8 cellular contexts compared by ENCODE assay signal in genomic region chr19:10419646-10420443, GRCh38. TPM values are rescaled to one million over a fixed set of nuclear protein-coding genes. Genes with fewer than 3 reads are reported as not detected.
DNase-seq lines count a peak whose midpoint lies in the region; ATAC-seq, FAIRE-seq and TF ChIP-seq lines count a peak whose summit lies in the region.

No MANE protein-coding gene starts in this region.

- H3K4me3 ChIP-seq in HepG2 (replicated peaks in 1 of 3; ENCODE audit: insufficient read depth in 1 of 3, low read depth in 2 of 3, low read length in 3 of 3) (peak overlapping the region in 1 of 3 experiments; percentile 26; a peak in 2 of 6 replicates), right lobe of liver (no peak overlapping the region), fibroblast of the aortic adventitia (ENCODE audit: low read depth, low read length) (peak overlapping the region; percentile 45), spleen (peak overlapping the region in 6 of 8 donors; percentile 16 to 64 (median 26)), tibial artery (peak overlapping the region in 1 of 2 donors; percentile 24)

- no peak overlapping the region for H3K9ac ChIP-seq in HepG2 (ENCODE audit: insufficient read depth, low read depth, low read length)

- no peaks in the 10 kb centered on the region for H3K79me2 ChIP-seq in HepG2 (ENCODE audit: insufficient read depth, low read length)

- no peak for TF ChIP-seq CTCF in HepG2 (CRISPR knock-in tag; IDR thresholded peaks at IDR 0.05)
- TF ChIP-seq CTCF in right lobe of liver (IDR thresholded peaks at IDR 0.05), result no peak
- TF ChIP-seq CTCF in fibroblast of the aortic adventitia (IDR thresholded peaks at IDR 0.05; ENCODE audit: insufficient read depth, low read length), result no peak
- TF ChIP-seq CTCF in spleen (IDR thresholded peaks at IDR 0.05 in 8 of 11, conservative IDR thresholded peaks at IDR 0.05 in 3 of 11), result no peak
- TF ChIP-seq CTCF in tibial artery (IDR thresholded peaks at IDR 0.05), result no peak

- no TSS peak for BruUV-seq in HepG2 (replicated peaks; lab: Mats Ljungman, UMichigan)

- TF ChIP-seq RAD21 in HepG2 (CRISPR knock-in tag; IDR thresholded peaks at IDR 0.05), result no peak

- no peak overlapping the region for H3K27ac ChIP-seq in HepG2 (ENCODE audit: extremely low read length, insufficient read depth, low read length)
- H3K27ac ChIP-seq in right lobe of liver, result no peak overlapping the region
- no peak overlapping the region for H3K27ac ChIP-seq in spleen
- no peak overlapping the region for H3K27ac ChIP-seq in tibial artery

- TF ChIP-seq POLR2A in HepG2 (IDR thresholded peaks at IDR 0.05; ENCODE audit: insufficient read depth in 1 of 2, low read depth in 2 of 2, low read length in 2 of 2) (no peak), right lobe of liver (IDR thresholded peaks at IDR 0.05) (no peak), spleen (IDR thresholded peaks at IDR 0.05) (no peak)

- H3K4me3 Mint-ChIP-seq in activated CD8-positive, alpha-beta T cell treated with anti-CD3 and anti-CD28 coated beads, Interleukin-2, amount 10 ng/mL, durations not matched to agents 7 days and 5 days, result peak overlapping the region; percentile 79

- intact Hi-C loops in HepG2 (cut with micrococcal nuclease; ENCODE audit: unreplicated experiment), result no loop called here
- intact Hi-C loops in right lobe of liver (cut with DNase I), result no loop called here
- intact Hi-C loops in spleen (cut with DNase I; ENCODE audit: low total_unique reads), result no loop called here
- intact Hi-C loops in tibial artery (cut with DNase I; ENCODE audit: low total_unique reads), result loop anchor here (5.0 to 10.0 kb wide), 2 partner anchors 55 to 1772 kb away; no protein-coding TSS in a partner anchor

- no peak for FAIRE-seq in HepG2 (lab: Jason Lieb, UNC)

- H3K27me3 ChIP-seq in HepG2 (ENCODE audit: control insufficient read depth in 1 of 2, insufficient read depth in 2 of 2, low read length in 2 of 2) (peaks cover 18 to 56% of the 10 kb centered on the region in 2 experiments), right lobe of liver (peaks cover 0 to 21% of the 10 kb centered on the region in 2 donors), spleen (replicated peaks in 1 of 7) (peaks cover 9 to 89% (median 69%) of the 10 kb centered on the region in 7 donors), tibial artery (peaks cover 0 to 90% of the 10 kb centered on the region in 2 donors)

- H4K20me1 ChIP-seq in HepG2 (ENCODE audit: insufficient read depth, low read length), result no peaks in the 10 kb centered on the region; the same call in 1 of the 2 replicates

- CTCF ChIA-PET in HepG2 (lab: Yijun Ruan, JAX; ENCODE audit: low intra/inter-chr PET ratio, low total read pairs), result no interaction called here
- CTCF ChIA-PET in activated CD8-positive, alpha-beta T cell treated with anti-CD3 and anti-CD28 coated beads, Interleukin-2, amount 10 ng/mL, durations not matched to agents 7 days and 5 days (lab: Charles Lee), result interaction anchor here (2.0 to 27.0 kb wide), 3 partner anchors 5 to 149 kb away, joined by 7 to 1132 read pairs (median 1132); partner anchors contain the start of genes CDC37, ICAM1 and PDE4A

- TF ChIP-seq EP300 in HepG2 (IDR thresholded peaks at IDR 0.05; ENCODE audit: low read depth in 2 of 2, low read length in 2 of 2), result no peak
- TF ChIP-seq EP300 in HepG2 (CRISPR knock-in tag; IDR thresholded peaks at IDR 0.05; ENCODE audit: borderline replicate concordance), result no peak

- no peaks in the 10 kb centered on the region for H3K9me3 ChIP-seq in HepG2 (ENCODE audit: low read length)
- H3K9me3 ChIP-seq in right lobe of liver, result no peaks in the 10 kb centered on the region
- H3K9me3 ChIP-seq in spleen, result no peaks in the 10 kb centered on the region
- no peaks in the 10 kb centered on the region for H3K9me3 ChIP-seq in tibial artery

- H3K4me1 Mint-ChIP-seq in activated CD8-positive, alpha-beta T cell treated with anti-CD3 and anti-CD28 coated beads, Interleukin-2, amount 10 ng/mL, durations not matched to agents 7 days and 5 days (ENCODE audit: low read depth), result peaks cover 74% of the 10 kb centered on the region

- in situ Hi-C loops in HepG2 (cut with HindIII; ENCODE audit: extremely low pct_ligation_motif_present, low pct_unique_long_range_greater_than_20kb), result no loop called here

- POLR2A ChIA-PET in HepG2 (lab: Yijun Ruan, JAX), result no interaction called here
- POLR2A ChIA-PET in activated CD8-positive, alpha-beta T cell treated with anti-CD3 and anti-CD28 coated beads, Interleukin-2, amount 10 ng/mL, durations not matched to agents 7 days and 5 days (lab: Charles Lee), result interaction anchor here (1.3 to 8.9 kb wide), 4 partner anchors 8 to 134 kb away, joined by 4 to 239 read pairs (median 24); partner anchors contain the start of gene CDC37

- H3K4me2 ChIP-seq in HepG2 (ENCODE audit: low read depth, low read length), result peak overlapping the region; percentile 40

- H3K36me3 ChIP-seq in HepG2 (replicated peaks in 1 of 2; ENCODE audit: control insufficient read depth in 1 of 2, insufficient read depth in 2 of 2, low read length in 2 of 2), result no peaks in the 10 kb centered on the region
- H3K36me3 ChIP-seq in right lobe of liver, result no peaks in the 10 kb centered on the region
- H3K36me3 ChIP-seq in spleen, result no peaks in the 10 kb centered on the region
- no peaks in the 10 kb centered on the region for H3K36me3 ChIP-seq in tibial artery

- no peaks in the 10 kb centered on the region for H3K9me3 Mint-ChIP-seq in activated CD8-positive, alpha-beta T cell treated with anti-CD3 and anti-CD28 coated beads, Interleukin-2, amount 10 ng/mL, durations not matched to agents 7 days and 5 days (ENCODE audit: insufficient read depth)

- WGBS in HepG2 (ENCODE audit: low lambda C conversion rate), result 14% methylated on average over 9 of the region's 61 CpGs
- WGBS in right lobe of liver (ENCODE audit: insufficient coverage, low coverage, low lambda C conversion rate, missing lambda C conversion rate), result 0% methylated on average over 14 of the region's 61 CpGs
- WGBS in spleen, 5 donors, result 1 to 2% (median 1%) methylated on average over 26 to 61 of the region's 61 CpGs

- H3K36me3 Mint-ChIP-seq in activated CD8-positive, alpha-beta T cell treated with anti-CD3 and anti-CD28 coated beads, Interleukin-2, amount 10 ng/mL, durations not matched to agents 7 days and 5 days (ENCODE audit: low read depth), result peaks cover 26% of the 10 kb centered on the region

- DNase-seq in HepG2 (ENCODE audit: low spot score) (no peak), right lobe of liver (no peak), NCI-H2171 treated with DMSO at 0.1 percent for 48 hours (lab: John Stamatoyannopoulos, UW) (peak; percentile 97), fibroblast of the aortic adventitia (ENCODE audit: low read depth) (peak; percentile 45), spleen (no peak), tibial artery (no peak)
- peak; percentile 83 for DNase-seq in activated CD8-positive, alpha-beta T cell treated with anti-CD3 and anti-CD28 coated beads, Interleukin-2, amount 10 ng/mL, durations not matched to agents 7 days and 5 days

- ATAC-seq in HepG2 (no peak), right lobe of liver (no peak), HG03045 (IDR thresholded peaks at IDR 0.05; ENCODE audit: unreplicated experiment) (no peak)
- ATAC-seq in activated CD8-positive, alpha-beta T cell treated with anti-CD3 and anti-CD28 coated beads, Interleukin-2, amount 10 ng/mL, durations not matched to agents 7 days and 5 days, result peak; percentile 41

- H2AFZ ChIP-seq in HepG2 (ENCODE audit: low read length), result no peak overlapping the region

- H3K4me1 ChIP-seq in HepG2 (ENCODE audit: insufficient read depth, low read length) (peaks cover 49% of the 10 kb centered on the region), right lobe of liver (peaks cover 0 to 31% (median 4%) of the 10 kb centered on the region in 4 donors), spleen (peaks cover 42 to 93% (median 76%) of the 10 kb centered on the region in 6 donors), tibial artery (peaks cover 0 to 55% (median 47%) of the 10 kb centered on the region in 4 donors)

- H3K27me3 Mint-ChIP-seq in activated CD8-positive, alpha-beta T cell treated with anti-CD3 and anti-CD28 coated beads, Interleukin-2, amount 10 ng/mL, durations not matched to agents 7 days and 5 days (ENCODE audit: low read depth), result no peaks in the 10 kb centered on the region

- H3K27ac Mint-ChIP-seq in activated CD8-positive, alpha-beta T cell treated with anti-CD3 and anti-CD28 coated beads, Interleukin-2, amount 10 ng/mL, durations not matched to agents 7 days and 5 days, result peak overlapping the region; percentile 92

RNA-seq across cellular contexts. Expression of gene PDE4A, which starts 0.5 kb away (rescaled TPM):
- total RNA-seq in HepG2 (2016; rRNA removed; fragmentation: Illumina TruSeq; extraction: Trizol), result 1.1 TPM in 2 replicates
- total RNA-seq in HepG2 (2016; cell fraction: cytosol; rRNA removed; fragmentation: Illumina TruSeq; extraction: Trizol; ENCODE audit: low read depth), result 1.5 and 1.6 TPM in 2 replicates
- 0.89 and 1.2 TPM in 2 replicates for total RNA-seq in HepG2 (2016; cell fraction: insoluble cytoplasmic fraction; rRNA removed; fragmentation: Illumina TruSeq; extraction: Trizol)
- 3.6 and 3.7 TPM in 2 replicates for total RNA-seq in HepG2 (2016; cell fraction: membrane; rRNA removed; fragmentation: Illumina TruSeq; extraction: Trizol)
- 1.3 and 1.5 TPM in 2 replicates for total RNA-seq in HepG2 (2016; cell fraction: nucleus; rRNA removed; fragmentation: Illumina TruSeq; extraction: Trizol)
- 4.1 TPM in 2 replicates for polyA plus RNA-seq in HepG2 (2011; rRNA removed)
- polyA plus RNA-seq in HepG2 (2011; cell fraction: cytosol; rRNA removed), result 3.5 and 3.8 TPM in 2 replicates
- polyA plus RNA-seq in HepG2 (2011; cell fraction: nucleus; rRNA removed), result 9.1 and 10.2 TPM in 2 replicates
- polyA plus RNA-seq in HepG2 (2012), result 5.1 and 5.7 TPM in 2 replicates
- 3.3 and 3.8 TPM in 2 replicates for polyA plus RNA-seq in HepG2 (2016; cell fraction: cytosol; fragmentation: Illumina TruSeq; extraction: Trizol; ENCODE audit: low read depth)
- 2.8 and 3.6 TPM in 2 replicates for polyA plus RNA-seq in HepG2 (2016; cell fraction: insoluble cytoplasmic fraction; fragmentation: Illumina TruSeq; extraction: Trizol; ENCODE audit: low read depth)
- 6.6 and 7.6 TPM in 2 replicates for polyA plus RNA-seq in HepG2 (2016; cell fraction: membrane; fragmentation: Illumina TruSeq; extraction: Trizol; ENCODE audit: low read depth)
- polyA plus RNA-seq in HepG2 (2016; cell fraction: nucleus; fragmentation: Illumina TruSeq; extraction: Trizol; ENCODE audit: insufficient read depth, low read depth), result 5.9 and 7.4 TPM in 2 replicates
- polyA minus RNA-seq in HepG2 (2011; rRNA and poly(A)+ RNA removed; ENCODE audit: low replicate concordance), result 1.0 and 6.6 TPM in 2 replicates
- 3.9 and 5.0 TPM in 2 replicates for polyA minus RNA-seq in HepG2 (2011; cell fraction: cytosol; rRNA and poly(A)+ RNA removed)
- polyA minus RNA-seq in HepG2 (2011; cell fraction: nucleus; rRNA and poly(A)+ RNA removed), result 2.6 and 2.9 TPM in 2 replicates
- 1 to 10 TPM; 1.2 to 5.8 (median 2.7) TPM for total RNA-seq in right lobe of liver
- 10 to 100 TPM; 54.2 to 56.0 TPM for total RNA-seq in activated CD8-positive, alpha-beta T cell treated with anti-CD3 and anti-CD28 coated beads, Interleukin-2, amount 10 ng/mL, durations not matched to agents 7 days and 5 days
- 1.8 and 7.0 TPM in 2 replicates for total RNA-seq in fibroblast of the aortic adventitia (ENCODE audit: low replicate concordance)
- total RNA-seq in spleen, result 10 to 100 TPM; 12.0 to 17.3 (median 13.3) TPM
- 1 to 10 TPM; 2.1 to 4.4 (median 3.2) TPM for polyA plus RNA-seq in spleen

RNA-seq across cellular contexts. Expression of gene CDC37, which starts 16.5 kb away (rescaled TPM):
- total RNA-seq in HepG2 (2016; rRNA removed; fragmentation: Illumina TruSeq; extraction: Trizol) (134 and 158 TPM in 2 replicates), right lobe of liver (10 to 100 TPM; 39.6 to 74.9 (median 50.1) TPM), fibroblast of the aortic adventitia (ENCODE audit: low replicate concordance) (60.5 and 151 TPM in 2 replicates), spleen (100 to 1,000 TPM; 131 to 186 (median 150) TPM)
- total RNA-seq in HepG2 (2016; cell fraction: cytosol; rRNA removed; fragmentation: Illumina TruSeq; extraction: Trizol; ENCODE audit: low read depth), result 36.6 and 36.7 TPM in 2 replicates
- total RNA-seq in HepG2 (2016; cell fraction: insoluble cytoplasmic fraction; rRNA removed; fragmentation: Illumina TruSeq; extraction: Trizol), result 125 and 171 TPM in 2 replicates
- total RNA-seq in HepG2 (2016; cell fraction: membrane; rRNA removed; fragmentation: Illumina TruSeq; extraction: Trizol), result 51.9 and 53.0 TPM in 2 replicates
- total RNA-seq in HepG2 (2016; cell fraction: nucleus; rRNA removed; fragmentation: Illumina TruSeq; extraction: Trizol), result 80.1 and 80.2 TPM in 2 replicates
- polyA plus RNA-seq in HepG2 (2011; rRNA removed) (177 and 191 TPM in 2 replicates), spleen (100 to 1,000 TPM; 142 to 387 (median 251) TPM)
- polyA plus RNA-seq in HepG2 (2011; cell fraction: cytosol; rRNA removed), result 157 and 211 TPM in 2 replicates
- 522 and 527 TPM in 2 replicates for polyA plus RNA-seq in HepG2 (2011; cell fraction: nucleus; rRNA removed)
- 89.1 and 94.9 TPM in 2 replicates for polyA plus RNA-seq in HepG2 (2012)
- polyA plus RNA-seq in HepG2 (2016; cell fraction: cytosol; fragmentation: Illumina TruSeq; extraction: Trizol; ENCODE audit: low read depth), result 39.2 and 43.2 TPM in 2 replicates
- polyA plus RNA-seq in HepG2 (2016; cell fraction: insoluble cytoplasmic fraction; fragmentation: Illumina TruSeq; extraction: Trizol; ENCODE audit: low read depth), result 161 and 171 TPM in 2 replicates
- polyA plus RNA-seq in HepG2 (2016; cell fraction: membrane; fragmentation: Illumina TruSeq; extraction: Trizol; ENCODE audit: low read depth), result 52.6 and 54.0 TPM in 2 replicates
- polyA plus RNA-seq in HepG2 (2016; cell fraction: nucleus; fragmentation: Illumina TruSeq; extraction: Trizol; ENCODE audit: insufficient read depth, low read depth), result 240 and 249 TPM in 2 replicates
- polyA minus RNA-seq in HepG2 (2011; rRNA and poly(A)+ RNA removed; ENCODE audit: low replicate concordance), result 90.9 and 144 TPM in 2 replicates
- 42.3 and 52.9 TPM in 2 replicates for polyA minus RNA-seq in HepG2 (2011; cell fraction: cytosol; rRNA and poly(A)+ RNA removed)
- 38.0 and 40.4 TPM in 2 replicates for polyA minus RNA-seq in HepG2 (2011; cell fraction: nucleus; rRNA and poly(A)+ RNA removed)
- total RNA-seq in activated CD8-positive, alpha-beta T cell treated with anti-CD3 and anti-CD28 coated beads, Interleukin-2, amount 10 ng/mL, durations not matched to agents 7 days and 5 days, result 100 to 1,000 TPM; 264 to 288 TPM

RNA-seq across cellular contexts. Expression of gene TYK2, which starts 39.5 kb away (rescaled TPM):
- total RNA-seq in HepG2 (2016; rRNA removed; fragmentation: Illumina TruSeq; extraction: Trizol) (39.9 and 60.1 TPM in 2 replicates), right lobe of liver (100 to 1,000 TPM in 1 of 6 experiments, 10 to 100 TPM in 5; 63.9 to 106 (median 72.9) TPM), fibroblast of the aortic adventitia (ENCODE audit: low replicate concordance) (25.7 and 51.5 TPM in 2 replicates), spleen (100 to 1,000 TPM; 208 to 299 (median 246) TPM)
- 18.1 and 22.9 TPM in 2 replicates for total RNA-seq in HepG2 (2016; cell fraction: cytosol; rRNA removed; fragmentation: Illumina TruSeq; extraction: Trizol; ENCODE audit: low read depth)
- 32.6 and 70.2 TPM in 2 replicates for total RNA-seq in HepG2 (2016; cell fraction: insoluble cytoplasmic fraction; rRNA removed; fragmentation: Illumina TruSeq; extraction: Trizol)
- 32.1 and 33.4 TPM in 2 replicates for total RNA-seq in HepG2 (2016; cell fraction: membrane; rRNA removed; fragmentation: Illumina TruSeq; extraction: Trizol)
- total RNA-seq in HepG2 (2016; cell fraction: nucleus; rRNA removed; fragmentation: Illumina TruSeq; extraction: Trizol), result 63.1 and 76.4 TPM in 2 replicates
- polyA plus RNA-seq in HepG2 (2011; rRNA removed) (38.8 and 40.8 TPM in 2 replicates), spleen (100 to 1,000 TPM; 159 to 422 (median 257) TPM)
- 14.9 and 22.3 TPM in 2 replicates for polyA plus RNA-seq in HepG2 (2011; cell fraction: cytosol; rRNA removed)
- 283 and 302 TPM in 2 replicates for polyA plus RNA-seq in HepG2 (2011; cell fraction: nucleus; rRNA removed)
- 37.3 and 46.8 TPM in 2 replicates for polyA plus RNA-seq in HepG2 (2012)
- polyA plus RNA-seq in HepG2 (2016; cell fraction: cytosol; fragmentation: Illumina TruSeq; extraction: Trizol; ENCODE audit: low read depth), result 14.0 and 16.4 TPM in 2 replicates
- polyA plus RNA-seq in HepG2 (2016; cell fraction: insoluble cytoplasmic fraction; fragmentation: Illumina TruSeq; extraction: Trizol; ENCODE audit: low read depth), result 50.3 and 62.5 TPM in 2 replicates
- 32.6 and 34.8 TPM in 2 replicates for polyA plus RNA-seq in HepG2 (2016; cell fraction: membrane; fragmentation: Illumina TruSeq; extraction: Trizol; ENCODE audit: low read depth)
- 231 and 244 TPM in 2 replicates for polyA plus RNA-seq in HepG2 (2016; cell fraction: nucleus; fragmentation: Illumina TruSeq; extraction: Trizol; ENCODE audit: insufficient read depth, low read depth)
- polyA minus RNA-seq in HepG2 (2011; rRNA and poly(A)+ RNA removed; ENCODE audit: low replicate concordance), result 53.7 and 73.5 TPM in 2 replicates
- polyA minus RNA-seq in HepG2 (2011; cell fraction: cytosol; rRNA and poly(A)+ RNA removed), result 20.7 and 22.3 TPM in 2 replicates
- polyA minus RNA-seq in HepG2 (2011; cell fraction: nucleus; rRNA and poly(A)+ RNA removed), result 30.0 and 34.8 TPM in 2 replicates
- 100 to 1,000 TPM; 216 to 240 TPM for total RNA-seq in activated CD8-positive, alpha-beta T cell treated with anti-CD3 and anti-CD28 coated beads, Interleukin-2, amount 10 ng/mL, durations not matched to agents 7 days and 5 days

Comparison
In these comparisons a context has a peak if more than half of its experiments do, and no peak if none do; other contexts are left out.
1. DNase-seq: peak in NCI-H2171 treated with DMSO at 0.1 percent for 48 hours (single experiment), activated CD8-positive, alpha-beta T cell treated with anti-CD3 and anti-CD28 coated beads, Interleukin-2, amount 10 ng/mL, durations not matched to agents 7 days and 5 days (single experiment) and fibroblast of the aortic adventitia (single experiment); none in HepG2 (single experiment), right lobe of liver (0 of 3), spleen (single experiment) and tibial artery (0 of 2).
2. H3K4me3 ChIP-seq: peak in fibroblast of the aortic adventitia (single experiment) and spleen (6 of 8); none in right lobe of liver (0 of 3).